In genomic region chr1:110412576-110412975, GRCh38 we compare ENCODE assay signal across 8 cellular contexts. TPM values are rescaled to one million over a fixed set of nuclear protein-coding genes. Genes with fewer than 3 reads are reported as not detected.
A peak's percentile ranks its signal among the peaks of the same experiment; 100 is the strongest.
DNase-seq lines count a peak whose midpoint lies in the region; ATAC-seq and TF ChIP-seq lines count a peak whose summit lies in the region.

No MANE protein-coding gene starts in this region.

- no peaks in the 10 kb centered on the region for H3K4me1 ChIP-seq in parathyroid adenoma
- H3K4me1 ChIP-seq in upper lobe of left lung = peaks cover 9 to 15% (median 12%) of the 10 kb centered on the region in 4 donors

- H3K36me3 Mint-ChIP-seq in IgD-negative memory B cell = peaks cover 4% of the 10 kb centered on the region

- no peak for TF ChIP-seq EP300 in upper lobe of left lung (IDR thresholded peaks at IDR 0.05)

- H3K27me3 ChIP-seq in GM06990 (replicated peaks; ENCODE audit: control insufficient read depth, insufficient read depth, low read length) (no peaks in the 10 kb centered on the region), parathyroid adenoma (ENCODE audit: control insufficient read depth, insufficient read depth, low read length) (no peaks in the 10 kb centered on the region), upper lobe of left lung (no peaks in the 10 kb centered on the region)

- no peak for TF ChIP-seq POLR2A in upper lobe of left lung (IDR thresholded peaks at IDR 0.05)

- no peak overlapping the region for H3K4me3 ChIP-seq in GM06990 (replicated peaks; ENCODE audit: low read depth, low read length)
- H3K4me3 ChIP-seq in parathyroid adenoma (ENCODE audit: low read depth, low read length) = no peak overlapping the region
- H3K4me3 ChIP-seq in upper lobe of left lung = no peak overlapping the region

- H3K4me3 Mint-ChIP-seq in IgD-negative memory B cell = peak overlapping the region in 2 of 4 donors; percentile 6 to 86

- H3K79me2 ChIP-seq in parathyroid adenoma = no peaks in the 10 kb centered on the region

- H3K9me3 Mint-ChIP-seq in IgD-negative memory B cell = no peaks in the 10 kb centered on the region

- no peak overlapping the region for H2AFZ ChIP-seq in parathyroid adenoma

- no peak overlapping the region for H3K4me2 ChIP-seq in parathyroid adenoma (ENCODE audit: low read length)

- no peak overlapping the region for H3K9ac ChIP-seq in parathyroid adenoma

- peaks cover 9 to 18% (median 16%) of the 10 kb centered on the region in 3 donors for H3K4me1 Mint-ChIP-seq in IgD-negative memory B cell

- ATAC-seq in upper lobe of left lung (ENCODE audit: low FRiP score in 2 of 2) (peak; percentile 80 to 84), GM21381 (IDR thresholded peaks at IDR 0.05; ENCODE audit: unreplicated experiment) (no peak)

- no peak overlapping the region for H3K27ac ChIP-seq in parathyroid adenoma
- H3K27ac ChIP-seq in upper lobe of left lung = no peak overlapping the region

- peak; percentile 87 for TF ChIP-seq CTCF in GM06990 (IDR thresholded peaks at IDR 0.05; ENCODE audit: insufficient read depth, low read length, poor library complexity, severe bottlenecking)
- TF ChIP-seq CTCF in parathyroid adenoma (IDR thresholded peaks at IDR 0.05) = peak; percentile 68
- peak; percentile 61 to 90 (median 75) for TF ChIP-seq CTCF in upper lobe of left lung (IDR thresholded peaks at IDR 0.05)

- H3K36me3 ChIP-seq in GM06990 (ENCODE audit: control insufficient read depth, insufficient read depth, low read length) (no peaks in the 10 kb centered on the region), parathyroid adenoma (ENCODE audit: control insufficient read depth, insufficient read depth, low read length) (no peaks in the 10 kb centered on the region), upper lobe of left lung (no peaks in the 10 kb centered on the region)

- WGBS in upper lobe of left lung, 2 donors = 13 to 22% methylated on average over 4 of the region's 4 CpGs

- H3K27me3 Mint-ChIP-seq in IgD-negative memory B cell = no peaks in the 10 kb centered on the region

- peak; percentile 38 for DNase-seq in GM06990 (ENCODE audit: extremely low read depth, insufficient read length)
- DNase-seq in SHP77 (lab: John Stamatoyannopoulos, UW) = peak; percentile 14 to 73
- DNase-seq in activated gamma-delta T cell treated with anti-CD3 and anti-CD28 coated beads, Interleukin-2, amount 50 U/mL, for 16 hours (ENCODE audit: low read depth) = peak; percentile 34
- peak; percentile 64 for DNase-seq in globus pallidus (ENCODE audit: low spot score)
- peak in 1 of 2 donors; percentile 77 for DNase-seq in upper lobe of left lung

- no peaks in the 10 kb centered on the region for H3K9me3 ChIP-seq in parathyroid adenoma (ENCODE audit: control insufficient read depth, low read length)
- no peaks in the 10 kb centered on the region for H3K9me3 ChIP-seq in upper lobe of left lung

- H3K27ac Mint-ChIP-seq in IgD-negative memory B cell = peak overlapping the region; percentile 28 to 85 (median 42)

RNA-seq across cellular contexts. Expression of gene LAMTOR5, which starts 5.1 kb away (rescaled TPM):
- 366 TPM for polyA plus RNA-seq in IgD-negative memory B cell
- total RNA-seq in upper lobe of left lung = 100 to 1,000 TPM in 3 of 6 donors, 10 to 100 TPM in 3; 26.5 to 130 (median 89.9) TPM

RNA-seq across cellular contexts. Expression of gene SLC16A4, which starts 21.8 kb away (rescaled TPM):
- 3.6 TPM for polyA plus RNA-seq in IgD-negative memory B cell
- 10 to 100 TPM in 4 of 6 donors, 1 to 10 TPM in 2; 7.8 to 23.0 (median 15.4) TPM for total RNA-seq in upper lobe of left lung

RNA-seq across cellular contexts. Expression of gene PROK1, which starts 38.4 kb away (rescaled TPM):
- polyA plus RNA-seq in IgD-negative memory B cell = not detected
- under 1 TPM in 1 of 6 donors, not detected in 5; 0.33 TPM for total RNA-seq in upper lobe of left lung
